ENCODE assay signal across 8 cellular contexts in the genomic region with DNA sequence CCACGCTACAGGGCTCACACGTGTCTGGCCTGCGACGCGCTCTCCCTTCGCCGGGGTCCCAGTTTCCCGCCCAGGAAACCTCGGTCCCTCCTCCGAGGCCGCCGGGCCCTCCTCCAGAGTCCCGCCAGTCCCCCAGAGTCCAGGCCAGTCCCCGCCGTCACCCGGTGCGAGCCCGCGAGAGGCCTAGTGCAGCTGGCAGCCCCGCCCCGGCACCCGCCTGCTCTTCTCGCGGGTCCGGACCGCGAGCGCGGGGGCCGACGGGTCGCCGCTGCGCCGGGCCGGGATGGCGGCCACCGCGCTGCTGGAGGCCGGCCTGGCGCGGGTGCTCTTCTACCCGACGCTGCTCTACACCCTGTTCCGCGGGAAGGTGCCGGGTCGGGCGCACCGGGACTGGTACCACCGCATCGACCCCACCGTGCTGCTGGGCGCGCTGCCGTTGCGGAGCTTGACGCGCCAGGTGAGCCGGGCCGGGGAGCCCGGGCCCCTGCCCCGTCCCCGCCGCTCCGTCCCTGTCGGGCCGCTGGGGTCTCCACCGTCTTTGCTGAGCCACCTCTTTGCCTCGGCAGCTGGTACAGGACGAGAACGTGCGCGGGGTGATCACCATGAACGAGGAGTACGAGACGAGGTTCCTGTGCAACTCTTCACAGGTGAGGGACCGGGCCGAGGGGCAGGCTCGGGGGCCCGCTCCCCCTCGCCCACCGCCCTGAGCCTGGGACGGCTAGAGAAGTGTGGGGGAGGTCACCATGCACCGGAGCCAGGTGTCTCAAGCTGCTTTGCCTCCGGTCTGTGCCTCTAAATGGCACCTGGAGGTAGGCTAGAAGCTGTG. TPM values are rescaled to one million over a fixed set of nuclear protein-coding genes. Genes with fewer than 3 reads are reported as not detected.
A peak's percentile ranks its signal among the peaks of the same experiment; 100 is the strongest.
DNase-seq lines count a peak whose midpoint lies in the region; ATAC-seq, FAIRE-seq and TF ChIP-seq lines count a peak whose summit lies in the region.

A gene with protein sequence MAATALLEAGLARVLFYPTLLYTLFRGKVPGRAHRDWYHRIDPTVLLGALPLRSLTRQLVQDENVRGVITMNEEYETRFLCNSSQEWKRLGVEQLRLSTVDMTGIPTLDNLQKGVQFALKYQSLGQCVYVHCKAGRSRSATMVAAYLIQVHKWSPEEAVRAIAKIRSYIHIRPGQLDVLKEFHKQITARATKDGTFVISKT (plus strand): TSS at position 260 of the 826 bp plus-strand sequence. CDS start 24 bp downstream, at position 284.

- peaks cover 10 to 19% of the 10 kb centered on the region in 2 donors for H3K4me1 Mint-ChIP-seq in natural killer cell

- POLR2A ChIA-PET in Panc1 (lab: Charles Lee): interaction anchor here (0.5 kb wide), 1 partner anchor 912 kb away, joined by 5 read pairs; no protein-coding TSS in a partner anchor

- H3K4me3 ChIP-seq in Panc1 (ENCODE audit: low read depth in 2 of 2, low read length in 2 of 2): peak within 1 kb of the TSS; percentile 77 to 94
- H3K4me3 ChIP-seq in fibroblast of mammary gland (ENCODE audit: control insufficient read depth, low read depth, low read length): peak within 1 kb of the TSS; percentile 83

- no peaks in the 10 kb centered on the region for H3K27me3 ChIP-seq in Panc1 (ENCODE audit: control insufficient read depth, insufficient read depth, low read length)

- peak; percentile 78 for DNase-seq in CD1c-positive myeloid dendritic cell (ENCODE audit: extremely low spot score)
- peak; percentile 61 for DNase-seq in GM19239 (ENCODE audit: insufficient read length, low spot score)
- no peak for DNase-seq in Panc1 (ENCODE audit: low read depth, low spot score)
- DNase-seq in activated T-helper 1 cell treated with Interleukin-2 at 50 U/mL for 16 hours (ENCODE audit: low read depth): peak; percentile 46
- peak; percentile 54 for DNase-seq in fibroblast of mammary gland (ENCODE audit: low read depth)
- DNase-seq in natural killer cell: peak; percentile 60

- H3K9me3 ChIP-seq in Panc1 (ENCODE audit: control insufficient read depth, insufficient read depth, low read depth, low read length): no peaks in the 10 kb centered on the region

- intact Hi-C loops in Panc1 (cut with micrococcal nuclease; ENCODE audit: unreplicated experiment): no loop called here
- intact Hi-C loops in natural killer cell (cut with micrococcal nuclease): no loop called here

- TF ChIP-seq CTCF in Panc1 (IDR thresholded peaks at IDR 0.05) (no peak), fibroblast of mammary gland (conservative IDR thresholded peaks at IDR 0.05; ENCODE audit: control insufficient read depth, insufficient read depth, low read depth, low read length) (no peak), natural killer cell (IDR thresholded peaks at IDR 0.05) (no peak), subcutaneous adipose tissue (IDR thresholded peaks at IDR 0.05; ENCODE audit: low read depth) (no peak)

- H3K27me3 Mint-ChIP-seq in natural killer cell (ENCODE audit: low read depth in 2 of 2): no peaks in the 10 kb centered on the region

- peak within 1 kb of the TSS in 1 of 2 donors; percentile 91 for H3K27ac Mint-ChIP-seq in natural killer cell

- no peaks in the 10 kb centered on the region for H3K36me3 ChIP-seq in Panc1 (ENCODE audit: control insufficient read depth, insufficient read depth, low read length)

- in situ Hi-C loops in Panc1 (cut with HindIII; ENCODE audit: low pct_unique_long_range_greater_than_20kb, low sequenced_read_pairs): no loop called here

- H3K4me1 ChIP-seq in Panc1 (ENCODE audit: control insufficient read depth, insufficient read depth, low read length): peaks cover 4% of the 10 kb centered on the region; the same call in 1 of the 2 replicates

- ATAC-seq in HG03442 (IDR thresholded peaks at IDR 0.05; ENCODE audit: unreplicated experiment) (peak; percentile 82), Panc1 (peak; percentile 98), natural killer cell (peak; percentile 93 to 95 (median 94))

- H3K27ac ChIP-seq in Panc1 (ENCODE audit: low read length): peak within 1 kb of the TSS; percentile 89

- CTCF ChIA-PET in Panc1 (lab: Charles Lee): no interaction called here

- BruUV-seq in Panc1 (replicated peaks; lab: Mats Ljungman, UMichigan): no TSS peak

- peak within 1 kb of the TSS; percentile 83 for H3K4me3 Mint-ChIP-seq in natural killer cell

- H3K36me3 Mint-ChIP-seq in natural killer cell: no peaks in the 10 kb centered on the region

- no peaks in the 10 kb centered on the region for H3K9me3 Mint-ChIP-seq in natural killer cell

- no peak for FAIRE-seq in GM19239 (lab: Jason Lieb, UNC)

RNA-seq across cellular contexts. Expression of the gene that starts here (rescaled TPM):
- 81.0 TPM for total RNA-seq in Panc1 (2021; ENCODE audit: unreplicated experiment)
- 118 TPM for polyA plus RNA-seq in Panc1 (2012; ENCODE audit: insufficient read length)
- 10 to 100 TPM; 19.4 to 28.6 (median 20.4) TPM for total RNA-seq in natural killer cell
- total RNA-seq in subcutaneous adipose tissue: 100 to 1,000 TPM; 109 to 208 (median 121) TPM
